Comparison of ENCODE assay signal across 17 cellular contexts in genomic region chr22:49589301-49589700, GRCh38.
"Had no signal": no experiment of that assay in that cellular context is flagged by ENCODE, and none has a peak within 500 bp of the region (broad histone marks: within the 10 kb centered on the region; RNA-seq: fewer than 3 reads in every experiment).

No MANE protein-coding gene starts in this region.

- DNase-seq: cortex of kidney; effector CD8-positive, alpha-beta T cell; foreskin melanocyte; kidney glomerular epithelial cell; mesendoderm; naive thymus-derived CD4-positive, alpha-beta T cell; ovary; right cardiac atrium; small intestine; stimulated activated CD4-positive, alpha-beta T cell treated with anti-CD3 and anti-CD28 coated beads, Interleukin-2, amount 100 ng/mL, for 48 hours; stimulated activated naive CD8-positive, alpha-beta T cell treated with anti-CD3 and anti-CD28 coated beads, Interleukin-15, Interleukin-2, amounts not matched to agents 100 U/mL and 50 U/mL, for 24 hours; thyroid gland had no signal

- H3K4me3 ChIP-seq: dorsolateral prefrontal cortex, hepatocyte, ovary, suprapubic skin, thyroid gland, upper lobe of left lung, vagina had no signal

- FAIRE-seq: small intestine had no signal

- H3K27ac Mint-ChIP-seq: naive thymus-derived CD4-positive, alpha-beta T cell had no signal

- H3K4me3 Mint-ChIP-seq: naive thymus-derived CD4-positive, alpha-beta T cell had no signal

- H2AFZ ChIP-seq: hepatocyte had no signal

- ATAC-seq: naive thymus-derived CD4-positive, alpha-beta T cell; right cardiac atrium; stimulated activated naive CD8-positive, alpha-beta T cell treated with anti-CD3 and anti-CD28 coated beads, Interleukin-15, Interleukin-2, amounts not matched to agents 100 U/mL and 50 U/mL, for 24 hours had no signal

- H3K27ac ChIP-seq: dorsolateral prefrontal cortex, hepatocyte, ovary, suprapubic skin, thyroid gland, vagina had no signal

- H3K9me3 ChIP-seq: ovary, suprapubic skin, thyroid gland, upper lobe of left lung, vagina had no signal

- H3K9me3 Mint-ChIP-seq: naive thymus-derived CD4-positive, alpha-beta T cell had no signal

- H3K27me3 ChIP-seq: dorsolateral prefrontal cortex, hepatocyte, ovary, thyroid gland, upper lobe of left lung, vagina had no signal

- H3K4me2 ChIP-seq: hepatocyte had no signal

- H3K4me1 ChIP-seq: suprapubic skin, thyroid gland, vagina had no signal

- H3K27me3 Mint-ChIP-seq: naive thymus-derived CD4-positive, alpha-beta T cell had no signal

- H3K79me2 ChIP-seq: hepatocyte had no signal

- H3K36me3 ChIP-seq: ovary, suprapubic skin, thyroid gland, upper lobe of left lung, vagina had no signal
